ENCODE assay signal across 18 cellular contexts in genomic region chr17:61072648-61073047, GRCh38.
"Had no signal": no experiment of that assay in that cellular context is flagged by ENCODE, and none has a peak within 500 bp of the region (broad histone marks: within the 10 kb centered on the region; RNA-seq: fewer than 3 reads in every experiment).

No MANE protein-coding gene starts in this region.

- H3K27me3 ChIP-seq: right atrium auricular region, tibial artery, uterus had no signal

- H3K4me1 ChIP-seq: right atrium auricular region, uterus had no signal

- H3K4me3 ChIP-seq: coronary artery, right atrium auricular region, tibial artery, uterus had no signal

- H3K4me3 Mint-ChIP-seq: activated CD4-positive, alpha-beta T cell treated with anti-CD3 and anti-CD28 coated beads, Interleukin-2, amount 10 ng/mL, durations not matched to agents 24 days and 14 days; activated CD8-positive, alpha-beta T cell treated with anti-CD3 and anti-CD28 coated beads for 36 hours; activated naive CD8-positive, alpha-beta T cell; central memory CD8-positive, alpha-beta T cell; neural crest cell had no signal

- H3K4me1 Mint-ChIP-seq: activated CD4-positive, alpha-beta T cell treated with anti-CD3 and anti-CD28 coated beads, Interleukin-2, amount 10 ng/mL, durations not matched to agents 24 days and 14 days; central memory CD8-positive, alpha-beta T cell had no signal

- H3K27ac ChIP-seq: coronary artery, right atrium auricular region, tibial artery, uterus had no signal

- H3K36me3 ChIP-seq: right atrium auricular region, tibial artery, uterus had no signal

- H3K27ac Mint-ChIP-seq: activated CD4-positive, alpha-beta T cell treated with anti-CD3 and anti-CD28 coated beads, Interleukin-2, amount 10 ng/mL, durations not matched to agents 24 days and 14 days; activated CD8-positive, alpha-beta T cell treated with anti-CD3 and anti-CD28 coated beads for 36 hours; activated naive CD8-positive, alpha-beta T cell had no signal

- H3K9me3 ChIP-seq: right atrium auricular region, tibial artery, uterus had no signal

- H3K9me3 Mint-ChIP-seq: activated CD4-positive, alpha-beta T cell treated with anti-CD3 and anti-CD28 coated beads, Interleukin-2, amount 10 ng/mL, durations not matched to agents 24 days and 14 days; activated CD8-positive, alpha-beta T cell treated with anti-CD3 and anti-CD28 coated beads for 36 hours; central memory CD8-positive, alpha-beta T cell; neural crest cell had no signal

- DNase-seq: activated CD4-positive, alpha-beta T cell treated with anti-CD3 and anti-CD28 coated beads, Interleukin-2, amount 10 ng/mL, durations not matched to agents 24 days and 14 days; activated CD8-positive, alpha-beta memory T cell treated with anti-CD3 and anti-CD28 coated beads, Interleukin-2, amount 50 U/mL, for 4 hours; activated CD8-positive, alpha-beta T cell treated with anti-CD3 and anti-CD28 coated beads for 36 hours; activated gamma-delta T cell treated with Interleukin-2 at 50 U/mL for 16 hours; activated T-cell treated with anti-CD3 and anti-CD28 coated beads, Interleukin-2, amount 50 U/mL, for 48 hours; amygdala; erythroblast; stimulated activated CD4-positive, alpha-beta T cell treated with anti-CD3 and anti-CD28 coated beads, Interleukin-2, amount 100 ng/mL, for 24 hours; stimulated activated naive CD8-positive, alpha-beta T cell treated with anti-CD3 and anti-CD28 coated beads, Interleukin-15, Interleukin-2, amounts not matched to agents 100 U/mL and 50 U/mL, for 24 hours; substantia nigra; T1000; tibial artery; uterus had no signal

- H3K27me3 Mint-ChIP-seq: activated CD4-positive, alpha-beta T cell treated with anti-CD3 and anti-CD28 coated beads, Interleukin-2, amount 10 ng/mL, durations not matched to agents 24 days and 14 days; activated CD8-positive, alpha-beta T cell treated with anti-CD3 and anti-CD28 coated beads for 36 hours; activated naive CD8-positive, alpha-beta T cell; central memory CD8-positive, alpha-beta T cell had no signal

- ATAC-seq: activated CD8-positive, alpha-beta T cell treated with anti-CD3 and anti-CD28 coated beads for 36 hours; stimulated activated naive CD8-positive, alpha-beta T cell treated with anti-CD3 and anti-CD28 coated beads, Interleukin-15, Interleukin-2, amounts not matched to agents 100 U/mL and 50 U/mL, for 24 hours had no signal
